In the genomic region with DNA sequence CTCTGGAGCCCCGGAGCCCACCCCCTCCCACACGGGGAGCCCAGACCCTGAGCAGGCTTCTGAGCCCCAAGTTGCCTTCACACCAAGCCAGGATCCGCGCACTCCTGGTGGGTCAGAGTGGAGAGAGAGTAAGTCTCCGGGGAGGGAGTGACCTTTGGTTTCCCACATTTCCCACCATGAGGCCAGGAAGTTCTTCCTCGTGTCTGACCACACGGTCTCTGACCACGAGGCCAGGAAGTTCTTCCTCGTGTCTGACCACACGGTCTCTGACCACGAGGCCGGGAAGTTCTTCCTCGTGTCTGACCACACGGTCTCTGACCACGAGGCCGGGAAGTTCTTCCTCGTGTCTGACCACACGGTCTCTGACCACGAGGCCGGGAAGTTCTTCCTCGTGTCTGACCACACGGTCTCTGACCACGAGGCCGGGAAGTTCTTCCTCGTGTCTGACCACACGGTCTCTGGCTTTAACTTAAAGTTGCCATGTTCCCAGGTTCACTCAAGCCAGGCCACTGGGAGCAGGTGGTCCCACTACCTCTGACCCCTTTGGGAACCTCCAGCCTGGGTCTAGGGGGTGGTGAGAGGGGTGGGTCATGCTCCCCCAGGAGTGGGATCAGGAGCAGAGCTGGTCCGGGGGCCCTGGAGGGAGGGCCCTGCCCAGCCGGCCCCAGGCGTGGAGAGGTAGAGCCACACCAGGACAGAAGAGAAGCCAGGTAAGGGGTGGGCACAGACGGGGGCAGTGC, we compare ENCODE assay signal across 11 cellular contexts. TPM values are rescaled to one million over a fixed set of nuclear protein-coding genes. Genes with fewer than 3 reads are reported as not detected.
"Had no signal": no experiment of that assay in that cellular context is flagged by ENCODE, and none has a peak within 500 bp of the region (broad histone marks: within the 10 kb centered on the region; RNA-seq: fewer than 3 reads in every experiment).

No MANE protein-coding gene starts in this region.

RNA-seq across cellular contexts. Expression of a gene that starts 13.1 kb away (rescaled TPM):
- total RNA-seq: natural killer cell treated with Interleukin-12 subunit alpha and Interleukin-12 subunit beta and Interleukin-15 and Interleukin-18, amount 100 ng/mL, for 72 hours; osteoblast; psoas muscle; renal cortical epithelial cell; suprapubic skin; upper lobe of right lung had no signal
- polyA plus RNA-seq: naive thymus-derived CD8-positive, alpha-beta T cell; urinary bladder had no signal

RNA-seq across cellular contexts. Expression of a gene that starts 51.8 kb away (rescaled TPM):
- total RNA-seq: naive thymus-derived CD8-positive, alpha-beta T cell; natural killer cell treated with Interleukin-12 subunit alpha and Interleukin-12 subunit beta and Interleukin-15 and Interleukin-18, amount 100 ng/mL, for 72 hours; osteoblast; psoas muscle; spleen; upper lobe of right lung had no signal
- polyA plus RNA-seq: naive thymus-derived CD8-positive, alpha-beta T cell; ovary; psoas muscle had no signal

RNA-seq across cellular contexts. Expression of a gene that starts 55.0 kb away (rescaled TPM):
- total RNA-seq: naive thymus-derived CD8-positive, alpha-beta T cell; natural killer cell treated with Interleukin-12 subunit alpha and Interleukin-12 subunit beta and Interleukin-15 and Interleukin-18, amount 100 ng/mL, for 72 hours; osteoblast; renal cortical epithelial cell; smooth muscle cell; suprapubic skin had no signal
- polyA plus RNA-seq: naive thymus-derived CD8-positive, alpha-beta T cell; urinary bladder had no signal
